Comparison of ENCODE assay signal across 8 cellular contexts in the genomic region with DNA sequence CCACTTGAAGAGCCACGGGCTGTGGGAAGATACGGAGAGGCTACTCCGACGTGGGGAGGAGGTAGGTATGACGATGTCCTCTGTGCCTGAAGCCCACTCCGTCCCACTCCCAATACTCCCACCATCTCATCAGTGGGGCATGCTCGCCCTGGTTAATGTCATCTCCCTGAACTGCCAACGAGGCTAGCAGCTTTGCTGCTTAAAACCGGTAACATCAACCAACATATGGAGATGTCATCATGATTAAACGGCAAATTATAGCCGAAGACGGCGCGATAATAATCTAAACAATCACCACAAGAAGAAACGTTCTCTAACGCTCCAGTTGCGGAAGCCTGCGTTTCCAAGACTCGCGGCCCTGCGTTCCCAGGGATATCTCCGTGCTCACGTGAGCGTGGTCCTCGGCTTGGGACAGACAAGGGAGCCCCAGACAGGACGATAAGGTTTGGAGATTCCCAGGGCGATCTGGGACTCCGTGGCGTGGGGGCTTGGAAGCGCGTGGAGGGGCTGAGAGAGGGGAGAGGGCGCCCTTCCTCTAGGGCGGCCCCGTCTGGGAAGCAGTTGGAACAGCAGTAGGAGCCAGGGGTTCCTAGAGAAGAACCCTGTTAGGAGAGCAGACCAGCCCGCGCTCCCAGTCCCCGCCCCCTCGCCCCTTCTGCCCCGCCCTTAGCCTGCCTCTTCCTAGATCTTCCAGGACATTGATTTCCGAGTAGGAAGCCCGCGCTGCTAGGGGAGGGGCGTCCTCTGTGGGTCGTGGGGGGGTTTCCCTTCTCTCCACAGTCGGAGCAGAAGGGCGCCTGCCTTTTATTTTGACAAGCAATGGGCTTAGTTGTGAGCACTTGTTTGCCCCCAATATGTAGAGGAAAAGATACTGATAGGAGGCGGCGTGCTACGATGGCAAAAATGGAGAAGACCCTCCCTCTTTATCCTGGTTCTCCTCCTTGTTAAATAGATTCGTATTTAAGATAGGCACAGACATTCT. TPM values are rescaled to one million over a fixed set of nuclear protein-coding genes. Genes with fewer than 3 reads are reported as not detected.
A peak's percentile ranks its signal among the peaks of the same experiment; 100 is the strongest.
DNase-seq lines count a peak whose midpoint lies in the region; ATAC-seq and TF ChIP-seq lines count a peak whose summit lies in the region.

No MANE protein-coding gene starts in this region.

- H3K27ac Mint-ChIP-seq in activated T-cell treated with anti-CD3 and anti-CD28 coated beads, Interleukin-2, amount 50 U/mL, for 24 hours, result no peak overlapping the region

- H2AFZ ChIP-seq in Loucy (ENCODE audit: low read length), result peak overlapping the region; percentile 90

- H3K79me2 ChIP-seq in Loucy (ENCODE audit: insufficient read depth, low read length), result no peaks in the 10 kb centered on the region

- H3K27me3 ChIP-seq in Loucy (ENCODE audit: insufficient read depth, low read length, poor library complexity, severe bottlenecking) (no peaks in the 10 kb centered on the region), ovary (no peaks in the 10 kb centered on the region)

- TF ChIP-seq POLR2A in ovary (IDR thresholded peaks at IDR 0.05), result no peak

- TF ChIP-seq CTCF in Loucy (conservative IDR thresholded peaks at IDR 0.05; ENCODE audit: low read length) (no peak), ovary (IDR thresholded peaks at IDR 0.05) (no peak)

- H3K4me1 Mint-ChIP-seq in activated T-cell treated with anti-CD3 and anti-CD28 coated beads, Interleukin-2, amount 50 U/mL, for 24 hours (ENCODE audit: low read depth), result peaks cover 49% of the 10 kb centered on the region

- H3K9me3 Mint-ChIP-seq in activated T-cell treated with anti-CD3 and anti-CD28 coated beads, Interleukin-2, amount 50 U/mL, for 24 hours, result peaks cover 4% of the 10 kb centered on the region

- no peaks in the 10 kb centered on the region for H3K36me3 ChIP-seq in Loucy (ENCODE audit: insufficient read depth, low read length)
- no peaks in the 10 kb centered on the region for H3K36me3 ChIP-seq in ovary

- no peak overlapping the region for H3K27ac ChIP-seq in ovary

- peaks cover 93% of the 10 kb centered on the region for H3K27me3 Mint-ChIP-seq in activated T-cell treated with anti-CD3 and anti-CD28 coated beads, Interleukin-2, amount 50 U/mL, for 24 hours

- H3K9me3 ChIP-seq in Loucy (ENCODE audit: insufficient read depth, low read depth, low read length) (no peaks in the 10 kb centered on the region), ovary (peaks cover 0 to 9% of the 10 kb centered on the region in 2 donors)

- H3K4me3 ChIP-seq in Loucy (ENCODE audit: low read length, poor library complexity, severe bottlenecking) (peak overlapping the region; percentile 79), ovary (peak overlapping the region; percentile 55)

- peak overlapping the region; percentile 82 for H3K9ac ChIP-seq in Loucy (ENCODE audit: low read depth, low read length, poor library complexity, severe bottlenecking)

- peak overlapping the region; percentile 84 for H3K4me2 ChIP-seq in Loucy (ENCODE audit: low read depth, low read length, poor library complexity, severe bottlenecking)

- TF ChIP-seq EP300 in ovary (IDR thresholded peaks at IDR 0.05), result no peak

- peak; percentile 62 for ATAC-seq in Right ventricle myocardium inferior

- WGBS in ovary, 3 donors, result 4 to 6% (median 4%) methylated on average over 48 to 50 of the region's 50 CpGs

- no peaks in the 10 kb centered on the region for H3K9me2 ChIP-seq in Loucy (replicated peaks; ENCODE audit: low read depth, low read length)

- no peaks in the 10 kb centered on the region for H3F3A ChIP-seq in Loucy (ENCODE audit: low read depth)

- no peaks in the 10 kb centered on the region for H3K36me3 Mint-ChIP-seq in activated T-cell treated with anti-CD3 and anti-CD28 coated beads, Interleukin-2, amount 50 U/mL, for 24 hours (ENCODE audit: low read depth)

- intact Hi-C loops in Right ventricle myocardium inferior (cut with DNase I) (loop anchor here (10.0 kb wide), 1 partner anchor 531 kb away; no protein-coding TSS in a partner anchor), ovary (cut with DNase I) (no loop called here)

- H4K20me1 ChIP-seq in Loucy (ENCODE audit: insufficient read depth, low read length, poor library complexity, severe bottlenecking), result no peaks in the 10 kb centered on the region

- DNase-seq in DMS53 (lab: John Stamatoyannopoulos, UW) (peak; percentile 90), Right ventricle myocardium inferior (ENCODE audit: missing footprints) (no peak), ovary (peak in 3 of 5 donors; percentile 38 to 59 (median 43)), SIG-M5 treated with dmso at 0.1 percent for 504 hours (lab: John Stamatoyannopoulos, UW; ENCODE audit: unreplicated experiment) (no peak)
- DNase-seq in activated T-cell treated with anti-CD3 and anti-CD28 coated beads, Interleukin-2, amount 50 U/mL, for 24 hours, result peak; percentile 40
- DNase-seq in stimulated activated CD4-positive, alpha-beta T cell treated with anti-CD3 and anti-CD28 coated beads, Interleukin-4, amount 100 ng/mL, for 24 hours, result no peak
- no peak for DNase-seq in effector CD8-positive, alpha-beta T cell (lab: John Stamatoyannopoulos, UW)

- H3K4me3 Mint-ChIP-seq in activated T-cell treated with anti-CD3 and anti-CD28 coated beads, Interleukin-2, amount 50 U/mL, for 24 hours, result peak overlapping the region; percentile 79

- H3K4me1 ChIP-seq in Loucy (ENCODE audit: insufficient read depth, low read length, poor library complexity, severe bottlenecking) (peaks cover 8% of the 10 kb centered on the region), ovary (ENCODE audit: insufficient read depth) (peaks cover 5% of the 10 kb centered on the region)

RNA-seq across cellular contexts. Expression of a gene that starts 10.7 kb away (rescaled TPM):
- total RNA-seq in Right ventricle myocardium inferior, result 14.0 TPM
- total RNA-seq in ovary, result 1 to 10 TPM; 1.8 to 9.6 (median 4.0) TPM
- polyA plus RNA-seq in ovary, result 10 to 100 TPM in 1 of 2 donors, 1 to 10 TPM in 1; 9.4 to 31.9 TPM

Comparison
In these comparisons a context has a peak if more than half of its experiments do, and no peak if none do; other contexts are left out.
1. DNase-seq: peak in DMS53 (single experiment), activated T-cell treated with anti-CD3 and anti-CD28 coated beads, Interleukin-2, amount 50 U/mL, for 24 hours (single experiment) and ovary (3 of 5); none in Right ventricle myocardium inferior (single experiment), stimulated activated CD4-positive, alpha-beta T cell treated with anti-CD3 and anti-CD28 coated beads, Interleukin-4, amount 100 ng/mL, for 24 hours (single experiment), SIG-M5 treated with dmso at 0.1 percent for 504 hours (single experiment) and effector CD8-positive, alpha-beta T cell (single experiment).